In genomic region chr17:73874008-73874407, GRCh38 we compare ENCODE assay signal across 18 cellular contexts.
A peak's percentile ranks its signal among the peaks of the same experiment; 100 is the strongest.
DNase-seq lines count a peak whose midpoint lies in the region; ATAC-seq lines count a peak whose summit lies in the region.
"Had no signal": no experiment of that assay in that cellular context is flagged by ENCODE, and none has a peak within 500 bp of the region (broad histone marks: within the 10 kb centered on the region; RNA-seq: fewer than 3 reads in every experiment).

No MANE protein-coding gene starts in this region.

- H3K4me3 Mint-ChIP-seq in naive thymus-derived CD4-positive, alpha-beta T cell, result no peak overlapping the region
- H3K4me3 Mint-ChIP-seq: activated CD4-positive, alpha-beta memory T cell treated with anti-CD3 and anti-CD28 coated beads for 36 hours; CD4-positive, alpha-beta T cell had no signal

- no peaks in the 10 kb centered on the region for H3K27me3 ChIP-seq in naive thymus-derived CD4-positive, alpha-beta T cell (ENCODE audit: control insufficient read depth in 2 of 2, insufficient read depth in 2 of 2, low read length in 2 of 2)

- no peaks in the 10 kb centered on the region for H3K36me3 ChIP-seq in naive thymus-derived CD4-positive, alpha-beta T cell (ENCODE audit: control insufficient read depth in 2 of 3, insufficient read depth in 3 of 3, low read length in 3 of 3)
- H3K36me3 ChIP-seq: thoracic aorta had no signal

- H3K9me3 Mint-ChIP-seq in naive thymus-derived CD4-positive, alpha-beta T cell, result no peaks in the 10 kb centered on the region
- H3K9me3 Mint-ChIP-seq: activated CD4-positive, alpha-beta memory T cell treated with anti-CD3 and anti-CD28 coated beads for 36 hours; CD4-positive, alpha-beta T cell had no signal

- no peak overlapping the region for H3K4me3 ChIP-seq in naive thymus-derived CD4-positive, alpha-beta T cell (ENCODE audit: low read length)
- H3K4me3 ChIP-seq: K562, skin epidermis, thoracic aorta had no signal

- peaks cover 0 to 3% (median 0%) of the 10 kb centered on the region in 5 donors for H3K27me3 Mint-ChIP-seq in naive thymus-derived CD4-positive, alpha-beta T cell
- H3K27me3 Mint-ChIP-seq: CD4-positive, alpha-beta T cell had no signal

- no peak overlapping the region for H3K27ac Mint-ChIP-seq in naive thymus-derived CD4-positive, alpha-beta T cell
- H3K27ac Mint-ChIP-seq: activated CD4-positive, alpha-beta memory T cell treated with anti-CD3 and anti-CD28 coated beads for 36 hours; CD4-positive, alpha-beta T cell had no signal

- no peaks in the 10 kb centered on the region for H3K9me3 ChIP-seq in naive thymus-derived CD4-positive, alpha-beta T cell (ENCODE audit: control insufficient read depth in 2 of 3, low read length in 3 of 3)
- H3K9me3 ChIP-seq: thoracic aorta had no signal

- intact Hi-C loops in naive thymus-derived CD4-positive, alpha-beta T cell (cut with micrococcal nuclease), result no loop called here
- intact Hi-C loops in left ventricle myocardium superior (cut with micrococcal nuclease), result no loop called here

- POLR2A ChIA-PET in naive thymus-derived CD4-positive, alpha-beta T cell (lab: Charles Lee), result no interaction called here

- CTCF ChIA-PET in naive thymus-derived CD4-positive, alpha-beta T cell (lab: Charles Lee), result interaction anchor here (0.8 kb wide), 1 partner anchor 22 kb away, joined by 3 read pairs; no protein-coding TSS in a partner anchor

- DNase-seq in DMS 273 (lab: John Stamatoyannopoulos, UW; ENCODE audit: unreplicated experiment), result peak; percentile 9
- no peak for DNase-seq in DMS 273 treated with DMSO at 0.1 percent for 48 hours (lab: John Stamatoyannopoulos, UW)
- DNase-seq in naive thymus-derived CD4-positive, alpha-beta T cell, result no peak
- no peak for DNase-seq in left ventricle myocardium superior
- DNase-seq in T-helper 2 cell, result no peak
- DNase-seq in stimulated activated naive CD4-positive, alpha-beta T cell (lab: John Stamatoyannopoulos, UW), result no peak
- DNase-seq: activated CD4-positive, alpha-beta memory T cell treated with anti-CD3 and anti-CD28 coated beads for 36 hours; caudate nucleus; CD4-positive, alpha-beta T cell; hypothalamus; NCI-H1694 treated with DMSO at 0.1 percent for 48 hours; NCI-H526 had no signal

- H3K4me1 ChIP-seq in naive thymus-derived CD4-positive, alpha-beta T cell (ENCODE audit: control insufficient read depth in 2 of 2, insufficient read depth in 2 of 2, low read length in 2 of 2), result no peaks in the 10 kb centered on the region

- H3K27ac ChIP-seq in naive thymus-derived CD4-positive, alpha-beta T cell (ENCODE audit: low read depth, low read length), result no peak overlapping the region
- H3K27ac ChIP-seq: 22Rv1, skin epidermis, thoracic aorta had no signal

- ATAC-seq in GM21447 (IDR thresholded peaks at IDR 0.05; ENCODE audit: unreplicated experiment), result peak; percentile 57
- peak; percentile 50 for ATAC-seq in HG03469 (IDR thresholded peaks at IDR 0.05; ENCODE audit: unreplicated experiment)
- ATAC-seq in naive thymus-derived CD4-positive, alpha-beta T cell, result peak; percentile 22
- no peak for ATAC-seq in left ventricle myocardium superior
- ATAC-seq: K562 had no signal

- H3K4me1 Mint-ChIP-seq in naive thymus-derived CD4-positive, alpha-beta T cell, result peaks cover 0 to 7% (median 0%) of the 10 kb centered on the region in 7 donors

- no peaks in the 10 kb centered on the region for H3K36me3 Mint-ChIP-seq in naive thymus-derived CD4-positive, alpha-beta T cell
- H3K36me3 Mint-ChIP-seq: activated CD4-positive, alpha-beta memory T cell treated with anti-CD3 and anti-CD28 coated beads for 36 hours had no signal
